1 cellular context compared by ENCODE assay signal in the genomic region with DNA sequence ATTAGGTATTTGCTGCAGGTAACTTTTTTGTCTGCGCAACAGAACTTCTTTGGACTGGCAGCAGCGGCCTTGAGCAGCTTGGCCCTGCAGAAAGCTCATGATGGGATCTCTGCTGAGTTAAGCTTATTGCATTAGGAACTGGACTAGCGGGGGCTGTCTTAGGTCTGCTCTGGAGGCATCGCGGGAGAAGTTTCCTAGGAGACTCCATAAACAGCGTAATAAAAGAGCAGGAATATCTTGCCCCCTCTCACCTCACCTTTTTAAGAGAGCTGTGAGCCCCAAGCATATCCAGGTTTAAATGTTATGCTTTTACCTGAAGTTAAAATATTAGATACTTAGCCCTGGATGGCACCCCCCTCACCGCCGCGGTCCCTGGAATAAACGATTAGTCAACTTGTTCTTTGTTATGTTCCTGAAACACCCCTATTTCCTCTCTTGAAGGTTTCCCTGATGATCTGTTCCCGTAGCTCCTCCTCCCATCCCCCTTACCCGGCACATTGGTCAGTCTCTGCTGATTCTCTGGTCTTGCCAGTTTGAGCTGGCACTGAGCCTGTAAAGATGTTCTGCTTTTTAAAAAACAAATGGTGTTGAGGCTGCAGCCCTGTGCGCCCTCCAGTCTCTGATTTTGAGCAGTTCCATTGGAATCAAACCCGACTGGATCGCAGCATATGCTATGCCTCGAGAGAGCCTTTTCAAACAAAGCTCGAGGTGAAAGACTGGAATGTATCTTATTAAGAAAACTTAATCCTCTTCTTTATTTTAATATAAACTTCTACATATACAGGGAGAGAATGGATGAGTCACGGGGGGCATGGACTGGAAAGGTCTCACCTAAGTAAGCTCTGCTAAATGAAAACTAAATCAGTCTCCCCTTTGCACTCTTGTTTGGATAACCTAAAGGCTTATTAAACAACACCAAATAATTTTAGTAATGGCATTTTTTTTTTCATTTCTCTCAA.
TF ChIP-seq lines count a peak whose summit lies in the region.

No MANE protein-coding gene starts in this region.

TF ChIP-seq in GM23338, 12 proteins besides CTCF, POLR2A, EP300 and RAD21 (continued from another document):
- TF ChIP-seq, protein P1, sequence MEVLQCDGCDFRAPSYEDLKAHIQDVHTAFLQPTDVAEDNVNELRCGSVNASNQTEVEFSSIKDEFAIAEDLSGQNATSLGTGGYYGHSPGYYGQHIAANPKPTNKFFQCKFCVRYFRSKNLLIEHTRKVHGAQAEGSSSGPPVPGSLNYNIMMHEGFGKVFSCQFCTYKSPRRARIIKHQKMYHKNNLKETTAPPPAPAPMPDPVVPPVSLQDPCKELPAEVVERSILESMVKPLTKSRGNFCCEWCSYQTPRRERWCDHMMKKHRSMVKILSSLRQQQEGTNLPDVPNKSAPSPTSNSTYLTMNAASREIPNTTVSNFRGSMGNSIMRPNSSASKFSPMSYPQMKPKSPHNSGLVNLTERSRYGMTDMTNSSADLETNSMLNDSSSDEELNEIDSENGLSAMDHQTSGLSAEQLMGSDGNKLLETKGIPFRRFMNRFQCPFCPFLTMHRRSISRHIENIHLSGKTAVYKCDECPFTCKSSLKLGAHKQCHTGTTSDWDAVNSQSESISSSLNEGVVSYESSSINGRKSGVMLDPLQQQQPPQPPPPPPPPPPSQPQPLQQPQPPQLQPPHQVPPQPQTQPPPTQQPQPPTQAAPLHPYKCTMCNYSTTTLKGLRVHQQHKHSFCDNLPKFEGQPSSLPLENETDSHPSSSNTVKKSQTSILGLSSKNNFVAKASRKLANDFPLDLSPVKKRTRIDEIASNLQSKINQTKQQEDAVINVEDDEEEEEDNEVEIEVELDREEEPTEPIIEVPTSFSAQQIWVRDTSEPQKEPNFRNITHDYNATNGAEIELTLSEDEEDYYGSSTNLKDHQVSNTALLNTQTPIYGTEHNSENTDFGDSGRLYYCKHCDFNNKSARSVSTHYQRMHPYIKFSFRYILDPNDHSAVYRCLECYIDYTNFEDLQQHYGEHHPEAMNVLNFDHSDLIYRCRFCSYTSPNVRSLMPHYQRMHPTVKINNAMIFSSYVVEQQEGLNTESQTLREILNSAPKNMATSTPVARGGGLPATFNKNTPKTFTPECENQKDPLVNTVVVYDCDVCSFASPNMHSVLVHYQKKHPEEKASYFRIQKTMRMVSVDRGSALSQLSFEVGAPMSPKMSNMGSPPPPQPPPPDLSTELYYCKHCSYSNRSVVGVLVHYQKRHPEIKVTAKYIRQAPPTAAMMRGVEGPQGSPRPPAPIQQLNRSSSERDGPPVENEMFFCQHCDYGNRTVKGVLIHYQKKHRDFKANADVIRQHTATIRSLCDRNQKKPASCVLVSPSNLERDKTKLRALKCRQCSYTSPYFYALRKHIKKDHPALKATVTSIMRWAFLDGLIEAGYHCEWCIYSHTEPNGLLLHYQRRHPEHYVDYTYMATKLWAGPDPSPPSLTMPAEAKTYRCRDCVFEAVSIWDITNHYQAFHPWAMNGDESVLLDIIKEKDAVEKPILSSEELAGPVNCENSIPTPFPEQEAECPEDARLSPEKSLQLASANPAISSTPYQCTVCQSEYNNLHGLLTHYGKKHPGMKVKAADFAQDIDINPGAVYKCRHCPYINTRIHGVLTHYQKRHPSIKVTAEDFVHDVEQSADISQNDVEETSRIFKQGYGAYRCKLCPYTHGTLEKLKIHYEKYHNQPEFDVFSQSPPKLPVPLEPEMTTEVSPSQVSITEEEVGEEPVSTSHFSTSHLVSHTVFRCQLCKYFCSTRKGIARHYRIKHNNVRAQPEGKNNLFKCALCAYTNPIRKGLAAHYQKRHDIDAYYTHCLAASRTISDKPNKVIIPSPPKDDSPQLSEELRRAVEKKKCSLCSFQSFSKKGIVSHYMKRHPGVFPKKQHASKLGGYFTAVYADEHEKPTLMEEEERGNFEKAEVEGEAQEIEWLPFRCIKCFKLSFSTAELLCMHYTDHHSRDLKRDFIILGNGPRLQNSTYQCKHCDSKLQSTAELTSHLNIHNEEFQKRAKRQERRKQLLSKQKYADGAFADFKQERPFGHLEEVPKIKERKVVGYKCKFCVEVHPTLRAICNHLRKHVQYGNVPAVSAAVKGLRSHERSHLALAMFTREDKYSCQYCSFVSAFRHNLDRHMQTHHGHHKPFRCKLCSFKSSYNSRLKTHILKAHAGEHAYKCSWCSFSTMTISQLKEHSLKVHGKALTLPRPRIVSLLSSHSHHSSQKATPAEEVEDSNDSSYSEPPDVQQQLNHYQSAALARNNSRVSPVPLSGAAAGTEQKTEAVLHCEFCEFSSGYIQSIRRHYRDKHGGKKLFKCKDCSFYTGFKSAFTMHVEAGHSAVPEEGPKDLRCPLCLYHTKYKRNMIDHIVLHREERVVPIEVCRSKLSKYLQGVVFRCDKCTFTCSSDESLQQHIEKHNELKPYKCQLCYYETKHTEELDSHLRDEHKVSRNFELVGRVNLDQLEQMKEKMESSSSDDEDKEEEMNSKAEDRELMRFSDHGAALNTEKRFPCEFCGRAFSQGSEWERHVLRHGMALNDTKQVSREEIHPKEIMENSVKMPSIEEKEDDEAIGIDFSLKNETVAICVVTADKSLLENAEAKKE (CRISPR knock-in tag; IDR thresholded peaks at IDR 0.05): no peak
- TF ChIP-seq POLR2AphosphoS5 (IDR thresholded peaks at IDR 0.05; ENCODE audit: low read depth) (no peak), JUNB (IDR thresholded peaks at IDR 0.05; ENCODE audit: unreplicated experiment) (no peak), EZH2phosphoT487 (IDR thresholded peaks at IDR 0.05; ENCODE audit: unreplicated experiment) (no peak), CREB1 (CRISPR knock-in tag; IDR thresholded peaks at IDR 0.05; ENCODE audit: low read depth) (no peak), EZH2 (IDR thresholded peaks at IDR 0.05; ENCODE audit: low read depth, unreplicated experiment) (no peak), STAT1 (IDR thresholded peaks at IDR 0.05; ENCODE audit: unreplicated experiment) (no peak), ZNF331 (CRISPR knock-in tag; IDR thresholded peaks at IDR 0.05; ENCODE audit: low read depth) (no peak)
- TF ChIP-seq, protein P2, sequence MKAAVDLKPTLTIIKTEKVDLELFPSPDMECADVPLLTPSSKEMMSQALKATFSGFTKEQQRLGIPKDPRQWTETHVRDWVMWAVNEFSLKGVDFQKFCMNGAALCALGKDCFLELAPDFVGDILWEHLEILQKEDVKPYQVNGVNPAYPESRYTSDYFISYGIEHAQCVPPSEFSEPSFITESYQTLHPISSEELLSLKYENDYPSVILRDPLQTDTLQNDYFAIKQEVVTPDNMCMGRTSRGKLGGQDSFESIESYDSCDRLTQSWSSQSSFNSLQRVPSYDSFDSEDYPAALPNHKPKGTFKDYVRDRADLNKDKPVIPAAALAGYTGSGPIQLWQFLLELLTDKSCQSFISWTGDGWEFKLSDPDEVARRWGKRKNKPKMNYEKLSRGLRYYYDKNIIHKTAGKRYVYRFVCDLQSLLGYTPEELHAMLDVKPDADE (IDR thresholded peaks at IDR 0.05): no peak
TF ChIP-seq in GM23338: peak in this region for 0.
